8 cellular contexts compared by ENCODE assay signal in genomic region chr14:76919811-76920571, GRCh38.
A peak's percentile ranks its signal among the peaks of the same experiment; 100 is the strongest.
DNase-seq lines count a peak whose midpoint lies in the region; ATAC-seq and TF ChIP-seq lines count a peak whose summit lies in the region.

No MANE protein-coding gene starts in this region.

- no peaks in the 10 kb centered on the region for H4K20me1 ChIP-seq in hepatocyte (ENCODE audit: insufficient read depth, poor library complexity, severe bottlenecking)

- H3K4me3 ChIP-seq in hepatocyte (no peak overlapping the region), skeletal muscle cell (ENCODE audit: low read depth, low read length) (no peak overlapping the region)

- H2AFZ ChIP-seq in hepatocyte, result no peak overlapping the region

- H3K9me3 ChIP-seq in hepatocyte (ENCODE audit: low read depth), result no peaks in the 10 kb centered on the region

- ATAC-seq in Right ventricle myocardium inferior, result no peak
- no peak for ATAC-seq in GM21447 (IDR thresholded peaks at IDR 0.05; ENCODE audit: unreplicated experiment)

- intact Hi-C loops in Right ventricle myocardium inferior (cut with DNase I), result loop anchor here (1.0 to 2.0 kb wide), 3 partner anchors 37 to 121 kb away; no protein-coding TSS in a partner anchor
- intact Hi-C loops in cardiac septum (cut with DNase I), result loop anchor here (1.0 to 2.0 kb wide), 4 partner anchors 27 to 120 kb away; partner anchors contain the start of gene IRF2BPL

- peak overlapping the region; percentile 68 for H3K4me2 ChIP-seq in hepatocyte

- in situ Hi-C loops in GM13976 (cut with MboI; ENCODE audit: low sequenced_read_pairs, unreplicated experiment), result loop anchor here (10.0 kb wide), 1 partner anchor 145 kb away; no protein-coding TSS in a partner anchor

- no peaks in the 10 kb centered on the region for H3K79me2 ChIP-seq in hepatocyte

- DNase-seq in Right ventricle myocardium inferior (ENCODE audit: missing footprints), result peak; percentile 72
- DNase-seq in cardiac septum (ENCODE audit: low spot score), result no peak
- DNase-seq in NCI-H510A (lab: John Stamatoyannopoulos, UW), result peak; percentile 60
- peak; percentile 22 for DNase-seq in amniotic stem cell (lab: John Stamatoyannopoulos, UW)
- DNase-seq in hepatocyte (ENCODE audit: low spot score), result peak; percentile 87
- DNase-seq in skeletal muscle cell (ENCODE audit: low read depth), result peak; percentile 72
- DNase-seq in GM13976 (ENCODE audit: low spot score), result no peak

- peak overlapping the region; percentile 98 for H3K27ac ChIP-seq in hepatocyte

- TF ChIP-seq CTCF in hepatocyte (IDR thresholded peaks at IDR 0.05; ENCODE audit: poor library complexity), result no peak
- TF ChIP-seq CTCF in GM13976 (IDR thresholded peaks at IDR 0.05; ENCODE audit: borderline replicate concordance, control extremely low read depth, extremely low read depth, insufficient read depth, missing control alignments), result no peak

- peaks cover 74% of the 10 kb centered on the region for H3K4me1 ChIP-seq in hepatocyte (ENCODE audit: insufficient read depth)

- 24% methylated on average over 19 of the region's 19 CpGs for WGBS in hepatocyte (ENCODE audit: low lambda C conversion rate, missing lambda C conversion rate)

- no peaks in the 10 kb centered on the region for H3K27me3 ChIP-seq in hepatocyte

- no peaks in the 10 kb centered on the region for H3K9me2 ChIP-seq in hepatocyte (replicated peaks; ENCODE audit: insufficient read depth)

- H3K36me3 ChIP-seq in hepatocyte (replicated peaks; ENCODE audit: insufficient read depth, low read depth), result no peaks in the 10 kb centered on the region

Comparison
In these comparisons a context has a peak if more than half of its experiments do, and no peak if none do; other contexts are left out.
1. DNase-seq: peak in Right ventricle myocardium inferior (single experiment), NCI-H510A (single experiment), amniotic stem cell (single experiment), hepatocyte (single experiment) and skeletal muscle cell (single experiment); none in cardiac septum (single experiment) and GM13976 (single experiment).